Comparison of ENCODE assay signal across 21 cellular contexts in genomic region chr12:95810411-95810810, GRCh38. TPM values are rescaled to one million over a fixed set of nuclear protein-coding genes. Genes with fewer than 3 reads are reported as not detected.
DNase-seq lines count a peak whose midpoint lies in the region; ATAC-seq, FAIRE-seq and TF ChIP-seq lines count a peak whose summit lies in the region.
"Had no signal": no experiment of that assay in that cellular context is flagged by ENCODE, and none has a peak within 500 bp of the region (broad histone marks: within the 10 kb centered on the region; RNA-seq: fewer than 3 reads in every experiment).

No MANE protein-coding gene starts in this region.

- no peak overlapping the region for H3K4me3 ChIP-seq in PC-3 (ENCODE audit: low read length)
- H3K4me3 ChIP-seq in keratinocyte (ENCODE audit: control insufficient read depth in 2 of 3, extremely low read depth in 1 of 3, insufficient read depth in 2 of 3, low read depth in 1 of 3, low read length in 3 of 3) = no peak overlapping the region
- H3K4me3 ChIP-seq: BLaER1 treated with 17β-estradiol and CSF1 and Interleukin-3, amounts not matched to agents 10 nM and 100 nM; HAP-1 had no signal

- dilution Hi-C loops in keratinocyte (cut with MboI; ENCODE audit: extremely low pct_ligation_motif_present, low sequenced_read_pairs) = no loop called here

- no peaks in the 10 kb centered on the region for H4K20me1 ChIP-seq in PC-3 (ENCODE audit: low read length)
- H4K20me1 ChIP-seq in keratinocyte (ENCODE audit: control insufficient read depth, extremely low read depth, insufficient read depth, low read length) = no peaks in the 10 kb centered on the region
- H4K20me1 ChIP-seq: BLaER1 treated with 17β-estradiol and CSF1 and Interleukin-3, amounts not matched to agents 10 nM and 100 nM had no signal

- peak; percentile 41 for FAIRE-seq in keratinocyte (lab: Jason Lieb, UNC)
- FAIRE-seq: GM12891, GM18507, GM19239, H54 had no signal

- H3K27me3 ChIP-seq in PC-3 (ENCODE audit: low read length) = no peaks in the 10 kb centered on the region
- H3K27me3 ChIP-seq in keratinocyte (ENCODE audit: control insufficient read depth, extremely low read depth, insufficient read depth, low read length) = no peaks in the 10 kb centered on the region
- H3K27me3 ChIP-seq: BLaER1 treated with 17β-estradiol and CSF1 and Interleukin-3, amounts not matched to agents 10 nM and 100 nM had no signal

- H3K4me1 ChIP-seq in PC-3 (ENCODE audit: insufficient read depth, low read length) = peaks cover 44% of the 10 kb centered on the region
- peaks cover 20% of the 10 kb centered on the region for H3K4me1 ChIP-seq in keratinocyte (ENCODE audit: control insufficient read depth, extremely low read depth, insufficient read depth, low read length)
- H3K4me1 ChIP-seq: BE2C, HAP-1 had no signal

- H3K4me1 Mint-ChIP-seq in osteocyte (ENCODE audit: unreplicated experiment) = peaks cover 46% of the 10 kb centered on the region
- H3K4me1 Mint-ChIP-seq in HFFc6 (ENCODE audit: low read depth) = peaks cover 41% of the 10 kb centered on the region
- H3K4me1 Mint-ChIP-seq: CD14-positive monocyte had no signal

- CTCF ChIA-PET in PC-3 (lab: Charles Lee) = no interaction called here

- H3K9me3 Mint-ChIP-seq in osteocyte (ENCODE audit: unreplicated experiment) (no peaks in the 10 kb centered on the region), HFFc6 (no peaks in the 10 kb centered on the region)
- H3K9me3 Mint-ChIP-seq: CD4-positive, alpha-beta T cell; CD8-positive, alpha-beta memory T cell had no signal

- ATAC-seq in PC-3 (no peak), GM18907 (IDR thresholded peaks at IDR 0.05; ENCODE audit: unreplicated experiment) (no peak), GM21447 (IDR thresholded peaks at IDR 0.05; ENCODE audit: unreplicated experiment) (no peak)

- no peaks in the 10 kb centered on the region for H3K9me1 ChIP-seq in keratinocyte (ENCODE audit: control insufficient read depth, extremely low read depth, insufficient read depth, low read length)

- H3K9me2 ChIP-seq in PC-3 (replicated peaks; ENCODE audit: low read length) = no peaks in the 10 kb centered on the region

- no peaks in the 10 kb centered on the region for H3K9me3 ChIP-seq in PC-3 (ENCODE audit: low read length)
- no peaks in the 10 kb centered on the region for H3K9me3 ChIP-seq in keratinocyte (ENCODE audit: control insufficient read depth, low read depth, low read length)
- H3K9me3 ChIP-seq: BE2C had no signal

- no peaks in the 10 kb centered on the region for H3K79me2 ChIP-seq in PC-3 (ENCODE audit: low read length)
- no peaks in the 10 kb centered on the region for H3K79me2 ChIP-seq in keratinocyte (ENCODE audit: control insufficient read depth, insufficient read depth, low read length)

- no peak overlapping the region for H3K4me3 Mint-ChIP-seq in osteocyte (ENCODE audit: unreplicated experiment)
- no peak overlapping the region for H3K4me3 Mint-ChIP-seq in HFFc6
- H3K4me3 Mint-ChIP-seq: CD14-positive monocyte; CD4-positive, alpha-beta T cell; CD8-positive, alpha-beta memory T cell had no signal

- POLR2A ChIA-PET in PC-3 (lab: Charles Lee; ENCODE audit: unreplicated experiment) = interaction anchor here (0.6 to 0.7 kb wide), 2 partner anchors 9 to 377 kb away, joined by 3 to 8 read pairs; no protein-coding TSS in a partner anchor

- H3K9ac ChIP-seq in PC-3 (ENCODE audit: low read length) (peak overlapping the region; percentile 88; the same call in 1 of the 2 replicates), keratinocyte (ENCODE audit: control insufficient read depth, extremely low read depth, insufficient read depth, low read length) (no peak overlapping the region)
- H3K9ac ChIP-seq: BLaER1 treated with 17β-estradiol and CSF1 and Interleukin-3, amounts not matched to agents 10 nM and 100 nM had no signal

- H3K36me3 ChIP-seq in PC-3 (ENCODE audit: low read depth, low read length) (no peaks in the 10 kb centered on the region), keratinocyte (ENCODE audit: control insufficient read depth in 2 of 2, extremely low read depth in 1 of 2, insufficient read depth in 2 of 2, low read length in 2 of 2) (no peaks in the 10 kb centered on the region)
- H3K36me3 ChIP-seq: BE2C; BLaER1 treated with 17β-estradiol and CSF1 and Interleukin-3, amounts not matched to agents 10 nM and 100 nM; HAP-1 had no signal

- H3K27ac ChIP-seq in PC-3 (ENCODE audit: low read length) (peak overlapping the region; percentile 38), keratinocyte (ENCODE audit: control insufficient read depth, insufficient read depth, low read length) (no peak overlapping the region)
- H3K27ac ChIP-seq: BLaER1 treated with 17β-estradiol and CSF1 and Interleukin-3, amounts not matched to agents 10 nM and 100 nM had no signal

- peak; percentile 33 for DNase-seq in PC-3
- DNase-seq in keratinocyte (ENCODE audit: low read depth, low spot score) = no peak
- no peak for DNase-seq in osteocyte (ENCODE audit: extremely low spot score, unreplicated experiment)
- DNase-seq in HFFc6 = no peak
- DNase-seq: AML-193; BE2C; CD4-positive, alpha-beta T cell; CD8-positive, alpha-beta memory T cell; DMS53; DMS79 treated with DMSO at 0.1 percent for 48 hours; GF-D8; GOT3 had no signal

- peak overlapping the region; percentile 40 for H3K27ac Mint-ChIP-seq in osteocyte (ENCODE audit: unreplicated experiment)
- H3K27ac Mint-ChIP-seq in HFFc6 = no peak overlapping the region
- H3K27ac Mint-ChIP-seq: CD14-positive monocyte; CD4-positive, alpha-beta T cell had no signal

- H3K27me3 Mint-ChIP-seq in osteocyte (ENCODE audit: unreplicated experiment) = no peaks in the 10 kb centered on the region
- no peaks in the 10 kb centered on the region; the same call in 1 of the 2 replicates for H3K27me3 Mint-ChIP-seq in HFFc6 (ENCODE audit: insufficient read depth)

- intact Hi-C loops in PC-3 (cut with micrococcal nuclease) = no loop called here

- TF ChIP-seq CTCF in PC-3 (conservative IDR thresholded peaks at IDR 0.05; ENCODE audit: low read depth, low read length) (no peak), keratinocyte (optimal IDR thresholded peaks at IDR 0.05 in 1 of 3, IDR thresholded peaks at IDR 0.05 in 1 of 3, conservative IDR thresholded peaks at IDR 0.05 in 1 of 3; ENCODE audit: extremely low read depth in 1 of 3, insufficient read depth in 2 of 3, low read length in 3 of 3) (no peak), osteocyte (IDR thresholded peaks at IDR 0.05) (no peak), HFFc6 (IDR thresholded peaks at IDR 0.05) (no peak)

- H3K36me3 Mint-ChIP-seq in osteocyte (ENCODE audit: unreplicated experiment) = no peaks in the 10 kb centered on the region
- H3K36me3 Mint-ChIP-seq in HFFc6 (ENCODE audit: low read depth) = peaks cover 6% of the 10 kb centered on the region; the same call in 1 of the 2 replicates
- H3K36me3 Mint-ChIP-seq: CD14-positive monocyte; CD8-positive, alpha-beta memory T cell had no signal

- no TSS peak for BruUV-seq in PC-3 (replicated peaks; lab: Mats Ljungman, UMichigan)

- H3F3A ChIP-seq in PC-3 (ENCODE audit: low read length, unreplicated experiment) = peaks cover 17% of the 10 kb centered on the region

- H3K4me2 ChIP-seq in PC-3 (ENCODE audit: low read length) = 0 out of 2 replicates have a peak overlapping the region, but pooled peaks have one; percentile 21
- H3K4me2 ChIP-seq in keratinocyte (ENCODE audit: control insufficient read depth, extremely low read depth, insufficient read depth, low read depth, low read length) = peak overlapping the region; percentile 19
- H3K4me2 ChIP-seq: BLaER1 treated with 17β-estradiol and CSF1 and Interleukin-3, amounts not matched to agents 10 nM and 100 nM had no signal

- H2AFZ ChIP-seq in PC-3 (ENCODE audit: low read length) (0 out of 2 replicates have a peak overlapping the region, but pooled peaks have one; percentile 20), keratinocyte (ENCODE audit: control insufficient read depth, low read length) (no peak overlapping the region)

RNA-seq across cellular contexts. Expression of gene NTN4, which starts 19.8 kb away (rescaled TPM):
- total RNA-seq in PC-3 (2014; rRNA removed) = 39.6 and 40.3 TPM in 2 replicates
- polyA plus RNA-seq in keratinocyte = 8.3 to 19.5 TPM (median 11.1 TPM) in 3 replicates
- polyA plus RNA-seq in keratinocyte (2011; ENCODE audit: low read depth) = 8.9 TPM
- 6.5 and 11.0 TPM in 2 replicates for polyA plus RNA-seq in keratinocyte (2011; cell fraction: cytosol; rRNA removed)
- 30.2 and 34.8 TPM in 2 replicates for polyA plus RNA-seq in keratinocyte (2011; cell fraction: nucleus; rRNA removed)
- 7.4 and 11.4 TPM in 2 replicates for polyA plus RNA-seq in keratinocyte (2012; ENCODE audit: low replicate concordance)
- polyA minus RNA-seq in keratinocyte = 15.6 to 44.6 TPM (median 18.6 TPM) in 3 replicates
- 7.1 TPM for polyA minus RNA-seq in keratinocyte (2011; cell fraction: cytosol; rRNA and poly(A)+ RNA removed)
- polyA minus RNA-seq in keratinocyte (2011; cell fraction: nucleus; rRNA and poly(A)+ RNA removed) = 41.9 and 51.6 TPM in 2 replicates
- 654 and 670 TPM in 2 replicates for total RNA-seq in osteocyte
- 100 to 1,000 TPM in 3 of 6 experiments, 10 to 100 TPM in 3; 51.3 to 117 (median 101) TPM for total RNA-seq in HFFc6 (2021; fragmentation: NEBNext Ultra II Directional; extraction: Animal tissue kit (Norgen Biotek cat#: 25700))
- total RNA-seq: CD8-positive, alpha-beta memory T cell had no signal
- polyA plus RNA-seq: CD14-positive monocyte had no signal

RNA-seq across cellular contexts. Expression of gene SNRPF, which starts 48.3 kb away (rescaled TPM):
- 47.4 and 47.5 TPM in 2 replicates for total RNA-seq in PC-3 (2014; rRNA removed)
- polyA plus RNA-seq in keratinocyte = 17.2 to 46.0 TPM (median 34.7 TPM) in 3 replicates
- polyA plus RNA-seq in keratinocyte (2011; ENCODE audit: low read depth) = 35.8 TPM
- 14.6 and 14.7 TPM in 2 replicates for polyA plus RNA-seq in keratinocyte (2011; cell fraction: cytosol; rRNA removed)
- polyA plus RNA-seq in keratinocyte (2011; cell fraction: nucleus; rRNA removed) = 5.8 and 10.9 TPM in 2 replicates
- polyA plus RNA-seq in keratinocyte (2012; ENCODE audit: low replicate concordance) = 28.1 and 72.5 TPM in 2 replicates
- polyA minus RNA-seq in keratinocyte = 2.7 to 9.1 TPM (median 8.2 TPM) in 3 replicates
- polyA minus RNA-seq in keratinocyte (2011; cell fraction: cytosol; rRNA and poly(A)+ RNA removed) = 10.9 TPM
- polyA minus RNA-seq in keratinocyte (2011; cell fraction: nucleus; rRNA and poly(A)+ RNA removed) = 1.3 and 2.3 TPM in 2 replicates
- 15.7 and 18.1 TPM in 2 replicates for total RNA-seq in osteocyte
- 10 to 100 TPM; 24.2 to 31.9 (median 27.8) TPM for total RNA-seq in HFFc6 (2021; fragmentation: NEBNext Ultra II Directional; extraction: Animal tissue kit (Norgen Biotek cat#: 25700))
